ENCODE assay signal across 1 cellular context in genomic region chr7:75843470-75844116, GRCh38.
TF ChIP-seq lines count a peak whose summit lies in the region.

No MANE protein-coding gene starts in this region.

TF ChIP-seq in A549, 52 proteins besides CTCF, POLR2A, EP300 and RAD21 (continued from another document):
- TF ChIP-seq HOXB13 (CRISPR knock-in tag; IDR thresholded peaks at IDR 0.05; ENCODE audit: low read depth) (0 out of 2 replicates have a peak, but pooled peaks have one; percentile 50), CHD2 (IDR thresholded peaks at IDR 0.05; ENCODE audit: low read length, partially characterized antibody) (no peak), HMGXB4 (CRISPR knock-in tag; IDR thresholded peaks at IDR 0.05; ENCODE audit: borderline replicate concordance) (no peak), HOXA7 (CRISPR knock-in tag; IDR thresholded peaks at IDR 0.05) (no peak), FOSL2 (IDR thresholded peaks at IDR 0.05) (no peak), FOSL2 (CRISPR knock-in tag; IDR thresholded peaks at IDR 0.05) (no peak), CEBPB (IDR thresholded peaks at IDR 0.05) (peak; percentile 21 to 66; a peak in 3 of 4 replicates), NFE2L2 (conservative IDR thresholded peaks at IDR 0.05; ENCODE audit: low read length) (no peak), PHF8 (IDR thresholded peaks at IDR 0.05; ENCODE audit: borderline replicate concordance, low read depth) (no peak), TFCP2L1 (CRISPR knock-in tag; IDR thresholded peaks at IDR 0.05) (no peak), ZNF302 (CRISPR knock-in tag; IDR thresholded peaks at IDR 0.05) (peak; percentile 45; the same call in 1 of the 2 replicates), GATA3 (IDR thresholded peaks at IDR 0.05; ENCODE audit: borderline replicate concordance) (no peak), BHLHE40 (IDR thresholded peaks at IDR 0.05; ENCODE audit: low read depth, low read length) (no peak), POLR2AphosphoS2 (conservative IDR thresholded peaks at IDR 0.05; ENCODE audit: low read length) (no peak), RCOR1 (IDR thresholded peaks at IDR 0.05; ENCODE audit: low read depth, low read length) (no peak), ZSCAN20 (CRISPR knock-in tag; IDR thresholded peaks at IDR 0.05) (peak; percentile 69; the same call in 1 of the 2 replicates), JUN (IDR thresholded peaks at IDR 0.05) (no peak), EHMT2 (IDR thresholded peaks at IDR 0.05; ENCODE audit: low read depth) (no peak), KDM1A (IDR thresholded peaks at IDR 0.05; ENCODE audit: low read depth) (no peak), FOXS1 (CRISPR knock-in tag; IDR thresholded peaks at IDR 0.05) (no peak), HES2 (IDR thresholded peaks at IDR 0.05) (no peak), ATOH8 (CRISPR knock-in tag; IDR thresholded peaks at IDR 0.05; ENCODE audit: low read depth) (no peak), KDM5A (IDR thresholded peaks at IDR 0.05) (no peak), MAFK (IDR thresholded peaks at IDR 0.05; ENCODE audit: partially characterized antibody) (no peak), JUNB (IDR thresholded peaks at IDR 0.05) (no peak), HDAC2 (IDR thresholded peaks at IDR 0.05) (no peak), HEYL (CRISPR knock-in tag; IDR thresholded peaks at IDR 0.05) (0 out of 2 replicates have a peak, but pooled peaks have one; percentile 68), SMC3 (IDR thresholded peaks at IDR 0.05) (no peak), RARB (CRISPR knock-in tag; IDR thresholded peaks at IDR 0.05) (no peak), RFX5 (IDR thresholded peaks at IDR 0.05) (no peak), ZC3H11A (IDR thresholded peaks at IDR 0.05) (no peak), MAX (IDR thresholded peaks at IDR 0.05) (no peak), FOSB (CRISPR knock-in tag; IDR thresholded peaks at IDR 0.05) (no peak), TP53 (CRISPR knock-in tag; IDR thresholded peaks at IDR 0.05) (no peak), ESRRA (IDR thresholded peaks at IDR 0.05; ENCODE audit: borderline replicate concordance, low read length) (no peak), EHF (CRISPR knock-in tag; IDR thresholded peaks at IDR 0.05) (peak; percentile 56; the same call in 1 of the 2 replicates), NPAS2 (CRISPR knock-in tag; IDR thresholded peaks at IDR 0.05; ENCODE audit: borderline replicate concordance) (no peak), PBX3 (IDR thresholded peaks at IDR 0.05) (no peak)
